In the genomic region with DNA sequence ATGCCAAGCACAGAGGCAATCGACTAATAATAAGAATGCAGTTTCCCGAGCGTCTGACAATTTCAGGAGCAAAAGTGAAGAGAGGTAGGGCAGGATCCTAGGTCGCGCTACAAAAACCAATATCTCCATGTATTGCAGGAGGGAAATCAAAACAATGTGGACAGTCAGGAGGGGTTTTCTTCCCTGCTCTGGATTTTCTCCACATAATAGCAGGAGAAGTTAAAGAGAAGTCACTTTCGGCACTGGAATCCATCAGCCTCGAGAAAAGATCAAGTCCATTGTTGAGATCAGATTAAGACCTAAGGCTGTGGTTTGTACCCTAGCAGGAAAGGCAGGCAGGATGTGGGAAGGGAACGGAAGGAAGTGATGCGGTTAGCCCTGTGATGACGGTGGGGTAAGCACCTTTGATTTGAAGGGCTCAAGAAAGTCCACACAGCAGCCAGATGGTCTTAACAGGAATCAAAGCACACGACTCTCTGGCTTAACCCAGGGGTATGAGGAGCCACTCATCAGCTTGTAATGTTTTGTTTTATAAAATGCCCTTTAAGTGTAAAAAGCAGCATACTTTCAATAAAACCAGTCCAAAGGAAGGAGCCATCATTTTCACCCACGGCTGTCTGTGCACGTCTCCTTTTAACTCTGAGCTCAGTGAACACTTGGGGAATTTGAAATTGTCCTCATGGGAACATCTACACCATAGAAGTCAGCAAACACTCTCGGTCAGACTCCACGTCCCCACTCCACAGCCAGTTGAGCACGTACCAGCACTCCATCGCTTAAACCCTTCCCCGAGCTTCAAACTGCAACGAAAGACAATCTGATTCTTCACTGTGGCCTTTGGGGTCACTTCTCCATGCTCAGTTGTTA, we compare ENCODE assay signal across 9 cellular contexts. TPM values are rescaled to one million over a fixed set of nuclear protein-coding genes. Genes with fewer than 3 reads are reported as not detected.
DNase-seq lines count a peak whose midpoint lies in the region; ATAC-seq and TF ChIP-seq lines count a peak whose summit lies in the region.
"Had no signal": no experiment of that assay in that cellular context is flagged by ENCODE, and none has a peak within 500 bp of the region (broad histone marks: within the 10 kb centered on the region; RNA-seq: fewer than 3 reads in every experiment).

No MANE protein-coding gene starts in this region.

- no peaks in the 10 kb centered on the region for H3K79me2 ChIP-seq in SU-DHL-6 (ENCODE audit: insufficient read depth, low read length)

- H3K4me1 ChIP-seq in adipocyte (ENCODE audit: control insufficient read depth, insufficient read depth, low read length) (peaks cover 13% of the 10 kb centered on the region), thoracic aorta (ENCODE audit: control insufficient read depth in 1 of 2, low read depth in 2 of 2) (no peaks in the 10 kb centered on the region)

- H3K9me3 ChIP-seq in SU-DHL-6 (ENCODE audit: insufficient read depth, low read length) = no peaks in the 10 kb centered on the region
- H3K9me3 ChIP-seq in adipocyte (ENCODE audit: control insufficient read depth, low read length) = no peaks in the 10 kb centered on the region
- H3K9me3 ChIP-seq in thoracic aorta = no peaks in the 10 kb centered on the region

- H3K4me3 ChIP-seq in SU-DHL-6 (ENCODE audit: insufficient read depth, low read length, poor library complexity, severe bottlenecking) = no peak overlapping the region
- H3K4me3 ChIP-seq in adipocyte (ENCODE audit: low read length) = no peak overlapping the region
- peak overlapping the region; percentile 9 for H3K4me3 ChIP-seq in thoracic aorta

- peak overlapping the region; percentile 6 for H2AFZ ChIP-seq in SU-DHL-6 (ENCODE audit: low read depth, low read length, severe bottlenecking)

- no peak for TF ChIP-seq CTCF in SU-DHL-6 (IDR thresholded peaks at IDR 0.05; ENCODE audit: insufficient read depth, low read length, poor library complexity, severe bottlenecking)
- no peak for TF ChIP-seq CTCF in thoracic aorta (IDR thresholded peaks at IDR 0.05)

- ATAC-seq in GM18867 (IDR thresholded peaks at IDR 0.05; ENCODE audit: unreplicated experiment) (peak; percentile 95), HG02943 (IDR thresholded peaks at IDR 0.05; ENCODE audit: low read depth, unreplicated experiment) (peak; percentile 95), thoracic aorta (ENCODE audit: insufficient number of reproducible peaks, low FRiP score, low read depth) (peak; percentile 36)

- no peaks in the 10 kb centered on the region for H3K36me3 ChIP-seq in SU-DHL-6 (ENCODE audit: low read length)
- no peaks in the 10 kb centered on the region for H3K36me3 ChIP-seq in adipocyte (ENCODE audit: control insufficient read depth, insufficient read depth, low read length, severe bottlenecking)
- no peaks in the 10 kb centered on the region for H3K36me3 ChIP-seq in thoracic aorta

- H3K9me2 ChIP-seq in SU-DHL-6 (replicated peaks; ENCODE audit: insufficient read depth, low read length) = no peaks in the 10 kb centered on the region

- no peaks in the 10 kb centered on the region for H4K20me1 ChIP-seq in SU-DHL-6 (ENCODE audit: low read depth, low read length)

- H3K9ac ChIP-seq in SU-DHL-6 (ENCODE audit: low read length) = no peak overlapping the region
- H3K9ac ChIP-seq in adipocyte (ENCODE audit: low read length) = no peak overlapping the region

- no peaks in the 10 kb centered on the region for H3F3A ChIP-seq in SU-DHL-6 (ENCODE audit: insufficient read depth)

- H3K27ac ChIP-seq in SU-DHL-6 (ENCODE audit: low read depth, low read length) (peak overlapping the region; percentile 26; the same call in 1 of the 2 replicates), thoracic aorta (no peak overlapping the region)
- H3K27ac ChIP-seq: VCaP had no signal

- DNase-seq in adipocyte (ENCODE audit: low read depth) = peak; percentile 10
- DNase-seq in mucosa of gallbladder (ENCODE audit: low spot score) = peak; percentile 50
- no peak for DNase-seq in thoracic aorta (ENCODE audit: low spot score)
- no peak for DNase-seq in kidney tubule cell (ENCODE audit: low spot score)
- DNase-seq in NCI-H146 treated with DMSO at 0.1 percent for 48 hours (lab: John Stamatoyannopoulos, UW; ENCODE audit: unreplicated experiment) = no peak

- peak overlapping the region; percentile 48 for H3K4me2 ChIP-seq in SU-DHL-6 (ENCODE audit: low read depth, low read length, poor library complexity, severe bottlenecking)

- no peaks in the 10 kb centered on the region for H3K27me3 ChIP-seq in SU-DHL-6 (ENCODE audit: low read length)
- H3K27me3 ChIP-seq in adipocyte (replicated peaks; ENCODE audit: control insufficient read depth, insufficient read depth, low read length) = peaks cover 8% of the 10 kb centered on the region
- no peaks in the 10 kb centered on the region for H3K27me3 ChIP-seq in thoracic aorta (replicated peaks; ENCODE audit: insufficient read depth)

RNA-seq across cellular contexts. Expression of a gene that starts 15.8 kb away (rescaled TPM):
- total RNA-seq in mucosa of gallbladder (42.6 TPM), thoracic aorta (10 to 100 TPM; 47.0 to 59.5 TPM)

Comparison
In these comparisons a context has a peak if more than half of its experiments do, and no peak if none do; other contexts are left out.
1. ATAC-seq: peak in every context shown above with its lines; median percentile 95 in GM18867; 95 in HG02943; 36 in thoracic aorta.
2. DNase-seq: peak in adipocyte (single experiment) and mucosa of gallbladder (single experiment); none in thoracic aorta (single experiment), kidney tubule cell (single experiment) and NCI-H146 treated with DMSO at 0.1 percent for 48 hours (single experiment).